ENCODE assay signal across 8 cellular contexts in the genomic region with DNA sequence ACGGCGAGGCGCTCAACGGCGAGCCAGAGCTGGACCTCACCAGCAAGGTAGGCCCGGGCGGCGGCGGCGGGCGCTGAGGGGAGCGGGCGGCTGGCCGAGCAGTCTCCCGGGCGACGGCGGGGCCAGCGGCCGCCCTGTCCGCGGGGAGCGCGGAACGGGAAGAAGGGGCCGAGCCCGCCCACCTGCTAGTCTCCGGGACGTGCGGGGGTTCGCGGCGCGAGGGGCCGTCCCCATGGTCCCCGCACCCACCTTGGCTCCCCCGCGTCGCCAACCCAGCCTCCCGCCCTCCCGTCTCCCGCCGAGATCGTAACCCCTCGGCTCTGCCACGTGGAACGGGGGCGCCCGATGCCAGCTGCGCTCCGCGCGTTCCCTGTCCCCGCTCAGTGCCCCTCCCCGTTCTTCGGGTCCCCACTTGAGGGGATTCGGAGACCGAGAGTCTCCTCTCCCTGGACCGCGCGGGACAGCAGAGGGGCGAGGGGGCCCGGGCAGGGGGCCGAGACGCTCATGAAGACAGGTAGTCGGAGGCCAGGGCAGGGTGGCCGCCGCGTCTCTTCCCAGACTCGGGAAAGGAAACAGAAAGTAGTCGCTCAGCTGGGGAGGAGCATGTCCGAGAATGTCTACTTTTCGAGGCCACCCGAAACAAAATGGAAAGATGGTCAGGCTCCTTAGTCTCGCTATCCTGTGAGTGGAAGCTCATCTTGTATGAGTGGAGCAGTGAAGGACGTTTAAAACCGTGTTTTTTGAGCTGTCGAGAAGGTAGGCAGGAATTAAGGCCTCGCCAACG. TPM values are rescaled to one million over a fixed set of nuclear protein-coding genes. Genes with fewer than 3 reads are reported as not detected.
A peak's percentile ranks its signal among the peaks of the same experiment; 100 is the strongest.
DNase-seq lines count a peak whose midpoint lies in the region; ATAC-seq, FAIRE-seq and TF ChIP-seq lines count a peak whose summit lies in the region.

No MANE protein-coding gene starts in this region.

- peaks cover 3% of the 10 kb centered on the region; the same call in 1 of the 2 replicates for H3F3A ChIP-seq in GM23338 (replicated peaks; ENCODE audit: low read depth)

- CTCF ChIA-PET in Calu3 (lab: Charles Lee), result interaction anchor here (0.9 to 1.6 kb wide), 3 partner anchors 10 to 25 kb away, joined by 3 to 7 read pairs (median 7); a partner anchor contains a TSS

- H3K27me3 ChIP-seq in GM23338 (ENCODE audit: insufficient read depth) (no peaks in the 10 kb centered on the region), Peyer's patch (no peaks in the 10 kb centered on the region), ascending aorta (no peaks in the 10 kb centered on the region), hepatocyte (no peaks in the 10 kb centered on the region)

- peak in 1 of 2 donors; percentile 38 for TF ChIP-seq POLR2A in Peyer's patch (IDR thresholded peaks at IDR 0.05)
- TF ChIP-seq POLR2A in H54 (IDR thresholded peaks at IDR 0.05; ENCODE audit: low read depth, low read length), result no peak

- H3K9me2 ChIP-seq in GM23338 (ENCODE audit: insufficient read depth) (no peaks in the 10 kb centered on the region), hepatocyte (replicated peaks; ENCODE audit: insufficient read depth) (no peaks in the 10 kb centered on the region)

- no peaks in the 10 kb centered on the region for H3K9me3 Mint-ChIP-seq in Calu3 (ENCODE audit: low read depth, unreplicated experiment)
- H3K9me3 Mint-ChIP-seq in GM23338, result no peaks in the 10 kb centered on the region

- WGBS in hepatocyte (ENCODE audit: low lambda C conversion rate, missing lambda C conversion rate), result 1% methylated on average over 39 of the region's 80 CpGs

- no peaks in the 10 kb centered on the region for H3K9me3 ChIP-seq in Peyer's patch
- no peaks in the 10 kb centered on the region for H3K9me3 ChIP-seq in ascending aorta
- H3K9me3 ChIP-seq in hepatocyte (ENCODE audit: low read depth), result no peaks in the 10 kb centered on the region

- H2AFZ ChIP-seq in GM23338 (no peak overlapping the region), hepatocyte (peak overlapping the region; percentile 43)

- H3K27me3 Mint-ChIP-seq in Calu3 (ENCODE audit: unreplicated experiment) (no peaks in the 10 kb centered on the region), GM23338 (ENCODE audit: insufficient read depth, low read depth, poor library complexity) (peaks cover 17% of the 10 kb centered on the region)

- peaks cover 35% of the 10 kb centered on the region for H3K4me1 ChIP-seq in GM23338 (ENCODE audit: insufficient read depth)
- peaks cover 0 to 41% (median 10%) of the 10 kb centered on the region in 4 donors for H3K4me1 ChIP-seq in Peyer's patch
- H3K4me1 ChIP-seq in ascending aorta, result peaks cover 6 to 20% of the 10 kb centered on the region in 2 donors
- H3K4me1 ChIP-seq in hepatocyte (ENCODE audit: insufficient read depth), result peaks cover 22% of the 10 kb centered on the region

- H3K36me3 Mint-ChIP-seq in Calu3 (ENCODE audit: insufficient read depth, unreplicated experiment), result peaks cover 54% of the 10 kb centered on the region
- peaks cover 10% of the 10 kb centered on the region for H3K36me3 Mint-ChIP-seq in GM23338 (ENCODE audit: low read depth)

- H3K27ac ChIP-seq in GM23338 (ENCODE audit: low read depth) (no peak overlapping the region), Peyer's patch (peak overlapping the region; percentile 98 to 100 (median 99)), ascending aorta (peak overlapping the region; percentile 95 to 99), hepatocyte (peak overlapping the region; percentile 83)

- H3K4me1 Mint-ChIP-seq in Calu3 (ENCODE audit: low read depth, unreplicated experiment), result peaks cover 44% of the 10 kb centered on the region
- peaks cover 54% of the 10 kb centered on the region for H3K4me1 Mint-ChIP-seq in GM23338

- H3K36me3 ChIP-seq in GM23338 (ENCODE audit: insufficient read depth), result peaks cover 3% of the 10 kb centered on the region; the same call in 1 of the 2 replicates
- peaks cover 0 to 13% (median 0%) of the 10 kb centered on the region in 3 donors for H3K36me3 ChIP-seq in Peyer's patch
- H3K36me3 ChIP-seq in ascending aorta, result peaks cover 0 to 7% of the 10 kb centered on the region in 2 donors
- no peaks in the 10 kb centered on the region for H3K36me3 ChIP-seq in hepatocyte (replicated peaks; ENCODE audit: insufficient read depth, low read depth)

- H4K20me1 ChIP-seq in GM23338 (replicated peaks; ENCODE audit: insufficient read depth), result peaks cover 36% of the 10 kb centered on the region
- peaks cover 47% of the 10 kb centered on the region for H4K20me1 ChIP-seq in hepatocyte (ENCODE audit: insufficient read depth, poor library complexity, severe bottlenecking)

- TF ChIP-seq CTCF in Calu3 (IDR thresholded peaks at IDR 0.05; ENCODE audit: unreplicated experiment), result no peak
- TF ChIP-seq CTCF in GM23338 (conservative IDR thresholded peaks at IDR 0.05; ENCODE audit: low read depth in 2 of 2), result no peak
- TF ChIP-seq CTCF in Peyer's patch (IDR thresholded peaks at IDR 0.05), result no peak
- TF ChIP-seq CTCF in ascending aorta (IDR thresholded peaks at IDR 0.05), result no peak
- no peak for TF ChIP-seq CTCF in hepatocyte (IDR thresholded peaks at IDR 0.05; ENCODE audit: poor library complexity)
- TF ChIP-seq CTCF in retinal pigment epithelial cell (conservative IDR thresholded peaks at IDR 0.05; ENCODE audit: low read depth, low read length), result no peak

- no peak for FAIRE-seq in H54 (lab: Jason Lieb, UNC)

- H3K4me2 ChIP-seq in GM23338 (peak overlapping the region; percentile 91), hepatocyte (peak overlapping the region; percentile 90)

- peak overlapping the region; percentile 90 for H3K4me3 Mint-ChIP-seq in Calu3 (ENCODE audit: low read depth, unreplicated experiment)
- H3K4me3 Mint-ChIP-seq in GM23338, result peak overlapping the region; percentile 90

- intact Hi-C loops in Calu3 (cut with micrococcal nuclease; ENCODE audit: unreplicated experiment), result loop anchor here (5.0 kb wide), 1 partner anchor 46 kb away; no protein-coding TSS in a partner anchor
- intact Hi-C loops in ascending aorta (cut with DNase I), result loop anchor here (10.0 kb wide), 2 partner anchors 201 to 861 kb away; a partner anchor contains a TSS

- H3K4me3 ChIP-seq in GM23338 (peak overlapping the region; percentile 83), Peyer's patch (peak overlapping the region; percentile 96 to 99 (median 98)), ascending aorta (peak overlapping the region; percentile 94 to 99), hepatocyte (peak overlapping the region; percentile 23), retinal pigment epithelial cell (ENCODE audit: low read length) (peak overlapping the region; percentile 70)

- no TSS peak for BruUV-seq in Calu3 (replicated peaks; lab: Mats Ljungman, UMichigan)

- peak; percentile 8 for ATAC-seq in GM23338

- H3K79me2 ChIP-seq in GM23338 (replicated peaks; ENCODE audit: insufficient read depth) (peaks cover 51% of the 10 kb centered on the region), hepatocyte (peaks cover 50% of the 10 kb centered on the region)

- DNase-seq in Calu3, result peak; percentile 31
- peak; percentile 38 for DNase-seq in GM23338 (ENCODE audit: low spot score)
- DNase-seq in Peyer's patch, result peak; percentile 47 to 71 (median 70)
- DNase-seq in ascending aorta (ENCODE audit: low spot score in 2 of 2), result no peak
- DNase-seq in hepatocyte (ENCODE audit: low spot score), result peak; percentile 62
- DNase-seq in retinal pigment epithelial cell (ENCODE audit: low read depth), result no peak
- no peak for DNase-seq in H54 (ENCODE audit: insufficient read length, low spot score)
- no peak for DNase-seq in cerebellar cortex (ENCODE audit: low spot score)

- H3K27ac Mint-ChIP-seq in Calu3 (ENCODE audit: unreplicated experiment) (peak overlapping the region; percentile 92), GM23338 (0 out of 2 replicates have a peak overlapping the region, but pooled peaks have one; percentile 48)

TF ChIP-seq in GM23338, 12 proteins besides CTCF, POLR2A, EP300 and RAD21 (continues in another document):
- TF ChIP-seq ZNF331 (CRISPR knock-in tag; IDR thresholded peaks at IDR 0.05; ENCODE audit: low read depth), result no peak

RNA-seq across cellular contexts. Expression of a gene that starts 0.5 kb away (rescaled TPM):
- total RNA-seq in Calu3 (2022), result 79.1 and 91.4 TPM in 2 replicates
- 79.9 and 88.4 TPM in 2 replicates for total RNA-seq in GM23338 (2014; rRNA removed; shearing (Covaris generic))
- polyA plus RNA-seq in GM23338 (2016; fragmentation: Nextera tagmentation; extraction: Ambion mirVana), result 27.2 and 31.0 TPM in 2 replicates
- 100 to 1,000 TPM in 3 of 4 donors, 10 to 100 TPM in 1; 72.5 to 182 (median 131) TPM for total RNA-seq in Peyer's patch
- 89.5 TPM for total RNA-seq in ascending aorta
- 26.0 and 36.8 TPM in 2 replicates for total RNA-seq in hepatocyte
- polyA plus RNA-seq in hepatocyte, result 28.6 and 30.8 TPM in 2 replicates

RNA-seq across cellular contexts. Expression of a gene that starts 5.5 kb away (rescaled TPM):
- total RNA-seq in Calu3 (2022), result 58.5 and 70.0 TPM in 2 replicates
- total RNA-seq in GM23338 (2014; rRNA removed; shearing (Covaris generic)), result 16.1 and 19.7 TPM in 2 replicates
- 4.6 and 5.5 TPM in 2 replicates for polyA plus RNA-seq in GM23338 (2016; fragmentation: Nextera tagmentation; extraction: Ambion mirVana)
- 100 to 1,000 TPM in 3 of 4 donors, 10 to 100 TPM in 1; 77.6 to 156 (median 121) TPM for total RNA-seq in Peyer's patch
- 153 TPM for total RNA-seq in ascending aorta
- 76.0 and 104 TPM in 2 replicates for total RNA-seq in hepatocyte
- polyA plus RNA-seq in hepatocyte, result 15.8 and 18.6 TPM in 2 replicates

RNA-seq across cellular contexts. Expression of a gene that starts 24.5 kb away (rescaled TPM):
- total RNA-seq in Calu3 (2022) (94.6 and 105 TPM in 2 replicates), Peyer's patch (10 to 100 TPM; 19.6 to 35.5 (median 28.9) TPM), ascending aorta (19.3 TPM), hepatocyte (57.7 and 76.3 TPM in 2 replicates)
- total RNA-seq in GM23338 (2014; rRNA removed; shearing (Covaris generic)), result 84.0 and 87.0 TPM in 2 replicates
- polyA plus RNA-seq in GM23338 (2016; fragmentation: Nextera tagmentation; extraction: Ambion mirVana) (125 and 131 TPM in 2 replicates), hepatocyte (70.6 and 80.3 TPM in 2 replicates)

RNA-seq across cellular contexts. Expression of a gene that starts 49.5 kb away (rescaled TPM):
- total RNA-seq in Calu3 (2022), result 50.7 and 66.3 TPM in 2 replicates
- total RNA-seq in GM23338 (2014; rRNA removed; shearing (Covaris generic)), result 12.6 and 17.6 TPM in 2 replicates
- 7.2 and 8.2 TPM in 2 replicates for polyA plus RNA-seq in GM23338 (2016; fragmentation: Nextera tagmentation; extraction: Ambion mirVana)
- 100 to 1,000 TPM; 171 to 291 (median 248) TPM for total RNA-seq in Peyer's patch
- total RNA-seq in ascending aorta, result 896 TPM
- 52.4 and 56.1 TPM in 2 replicates for total RNA-seq in hepatocyte
- polyA plus RNA-seq in hepatocyte, result 55.9 and 70.8 TPM in 2 replicates

RNA-seq across cellular contexts. Expression of a gene that starts 49.9 kb away (rescaled TPM):
- total RNA-seq in Calu3 (2022), result 40.9 and 42.7 TPM in 2 replicates
- 12.8 and 13.2 TPM in 2 replicates for total RNA-seq in GM23338 (2014; rRNA removed; shearing (Covaris generic))
- 36.1 and 36.4 TPM in 2 replicates for polyA plus RNA-seq in GM23338 (2016; fragmentation: Nextera tagmentation; extraction: Ambion mirVana)
- total RNA-seq in Peyer's patch, result 10 to 100 TPM in 2 of 4 donors, 1 to 10 TPM in 2; 6.6 to 19.5 (median 12.3) TPM
- 14.0 TPM for total RNA-seq in ascending aorta
- total RNA-seq in hepatocyte, result 19.7 and 20.5 TPM in 2 replicates
- polyA plus RNA-seq in hepatocyte, result 35.8 and 39.4 TPM in 2 replicates

Comparison
In these comparisons a context has a peak if more than half of its experiments do, and no peak if none do; other contexts are left out.
1. DNase-seq: peak in Calu3 (single experiment), GM23338 (single experiment), Peyer's patch (3 of 3) and hepatocyte (single experiment); none in ascending aorta (0 of 2), retinal pigment epithelial cell (single experiment), H54 (single experiment) and cerebellar cortex (single experiment).
2. H3K4me3 ChIP-seq: peak in every context shown above with its lines; median percentile 98 in Peyer's patch; 96 in ascending aorta; 83 in GM23338; 70 in retinal pigment epithelial cell; 23 in hepatocyte.